In genomic region chr9:35748239-35748857, GRCh38 we compare ENCODE assay signal across 6 cellular contexts. TPM values are rescaled to one million over a fixed set of nuclear protein-coding genes. Genes with fewer than 3 reads are reported as not detected.
DNase-seq lines count a peak whose midpoint lies in the region; ATAC-seq, FAIRE-seq and TF ChIP-seq lines count a peak whose summit lies in the region.

No MANE protein-coding gene starts in this region.

- H3K27me3 Mint-ChIP-seq in stimulated activated memory B cell treated with anti-CD40 and anti-IgM and Interleukin-4, amounts not matched to agents 10 μg/mL and 1 μg/mL and 100 μg/mL, for 72 hours = no peaks in the 10 kb centered on the region

- 3% methylated on average over 23 of the region's 24 CpGs for WGBS in A549 (ENCODE audit: missing lambda C conversion rate)

- H3K36me3 Mint-ChIP-seq in stimulated activated memory B cell treated with anti-CD40 and anti-IgM and Interleukin-4, amounts not matched to agents 10 μg/mL and 1 μg/mL and 100 μg/mL, for 72 hours = peaks cover 48% of the 10 kb centered on the region

- POLR2A ChIA-PET in A549 (lab: Yijun Ruan, JAX) = interaction anchor here (0.6 to 4.8 kb wide), 13 partner anchors 8 to 669 kb away, joined by 3 to 41 read pairs (median 5); partner anchors contain the start of genes ARHGEF39, CCDC107, CREB3 and FANCG

- peak overlapping the region; percentile 84 to 99 for H3K27ac ChIP-seq in A549

- DNase-seq in A549 (ENCODE audit: low read depth in 1 of 2, low spot score in 1 of 2) = no peak
- no peak for DNase-seq in LNCaP clone FGC (ENCODE audit: low read depth)
- peak; percentile 49 to 65 for DNase-seq in erythroblast (lab: John Stamatoyannopoulos, UW)

- H3K27ac Mint-ChIP-seq in stimulated activated memory B cell treated with anti-CD40 and anti-IgM and Interleukin-4, amounts not matched to agents 10 μg/mL and 1 μg/mL and 100 μg/mL, for 72 hours = peak overlapping the region; percentile 93

- no peak for TF ChIP-seq EP300 in A549 (IDR thresholded peaks at IDR 0.05)

- H3K4me3 ChIP-seq in A549 (peak overlapping the region; percentile 69), LNCaP clone FGC (ENCODE audit: low read depth, low read length) (peak overlapping the region; percentile 79)

- H3K4me1 Mint-ChIP-seq in stimulated activated memory B cell treated with anti-CD40 and anti-IgM and Interleukin-4, amounts not matched to agents 10 μg/mL and 1 μg/mL and 100 μg/mL, for 72 hours = peaks cover 41% of the 10 kb centered on the region

- H3K4me2 ChIP-seq in A549 = peak overlapping the region; percentile 94

- no peak for TF ChIP-seq RAD21 in A549 (conservative IDR thresholded peaks at IDR 0.05 in 1 of 2, IDR thresholded peaks at IDR 0.05 in 1 of 2)

- TF ChIP-seq CTCF in A549 (IDR thresholded peaks at IDR 0.05) (no peak), LNCaP clone FGC (IDR thresholded peaks at IDR 0.05; ENCODE audit: control insufficient read depth, extremely low read depth, insufficient read depth) (no peak)

- ATAC-seq in A549 (peak; percentile 1 to 4; a peak in 3 of 6 replicates), GM21423 (IDR thresholded peaks at IDR 0.05; ENCODE audit: unreplicated experiment) (no peak), GM18858 (IDR thresholded peaks at IDR 0.05; ENCODE audit: unreplicated experiment) (no peak)
- no peak for ATAC-seq in stimulated activated memory B cell treated with anti-CD40 and anti-IgM and Interleukin-4, amounts not matched to agents 10 μg/mL and 1 μg/mL and 100 μg/mL, for 72 hours

- peak overlapping the region; percentile 92 for H3K4me3 Mint-ChIP-seq in stimulated activated memory B cell treated with anti-CD40 and anti-IgM and Interleukin-4, amounts not matched to agents 10 μg/mL and 1 μg/mL and 100 μg/mL, for 72 hours

- CTCF ChIA-PET in A549 (lab: Yijun Ruan, JAX) = interaction anchor here (0.8 to 13.6 kb wide), 11 partner anchors 7 to 137 kb away, joined by 3 to 116 read pairs (median 10); partner anchors contain the start of genes CREB3, MSMP and TLN1

- H3K4me1 ChIP-seq in A549 = peaks cover 30% of the 10 kb centered on the region

- TF ChIP-seq POLR2A in A549 (IDR thresholded peaks at IDR 0.05; ENCODE audit: low read length) (no peak), erythroblast (IDR thresholded peaks at IDR 0.05; ENCODE audit: low read length) (no peak)

- FAIRE-seq in A549 (lab: Jason Lieb, UNC) = no peak

- H3K9me3 ChIP-seq in A549 = no peaks in the 10 kb centered on the region

- H3K9me3 Mint-ChIP-seq in stimulated activated memory B cell treated with anti-CD40 and anti-IgM and Interleukin-4, amounts not matched to agents 10 μg/mL and 1 μg/mL and 100 μg/mL, for 72 hours = no peaks in the 10 kb centered on the region

TF ChIP-seq in A549, 52 proteins besides CTCF, POLR2A, EP300 and RAD21:
- TF ChIP-seq TFCP2L1 (CRISPR knock-in tag; IDR thresholded peaks at IDR 0.05) = 0 out of 2 replicates have a peak, but pooled peaks have one; percentile 25
- TF ChIP-seq, protein P1, sequence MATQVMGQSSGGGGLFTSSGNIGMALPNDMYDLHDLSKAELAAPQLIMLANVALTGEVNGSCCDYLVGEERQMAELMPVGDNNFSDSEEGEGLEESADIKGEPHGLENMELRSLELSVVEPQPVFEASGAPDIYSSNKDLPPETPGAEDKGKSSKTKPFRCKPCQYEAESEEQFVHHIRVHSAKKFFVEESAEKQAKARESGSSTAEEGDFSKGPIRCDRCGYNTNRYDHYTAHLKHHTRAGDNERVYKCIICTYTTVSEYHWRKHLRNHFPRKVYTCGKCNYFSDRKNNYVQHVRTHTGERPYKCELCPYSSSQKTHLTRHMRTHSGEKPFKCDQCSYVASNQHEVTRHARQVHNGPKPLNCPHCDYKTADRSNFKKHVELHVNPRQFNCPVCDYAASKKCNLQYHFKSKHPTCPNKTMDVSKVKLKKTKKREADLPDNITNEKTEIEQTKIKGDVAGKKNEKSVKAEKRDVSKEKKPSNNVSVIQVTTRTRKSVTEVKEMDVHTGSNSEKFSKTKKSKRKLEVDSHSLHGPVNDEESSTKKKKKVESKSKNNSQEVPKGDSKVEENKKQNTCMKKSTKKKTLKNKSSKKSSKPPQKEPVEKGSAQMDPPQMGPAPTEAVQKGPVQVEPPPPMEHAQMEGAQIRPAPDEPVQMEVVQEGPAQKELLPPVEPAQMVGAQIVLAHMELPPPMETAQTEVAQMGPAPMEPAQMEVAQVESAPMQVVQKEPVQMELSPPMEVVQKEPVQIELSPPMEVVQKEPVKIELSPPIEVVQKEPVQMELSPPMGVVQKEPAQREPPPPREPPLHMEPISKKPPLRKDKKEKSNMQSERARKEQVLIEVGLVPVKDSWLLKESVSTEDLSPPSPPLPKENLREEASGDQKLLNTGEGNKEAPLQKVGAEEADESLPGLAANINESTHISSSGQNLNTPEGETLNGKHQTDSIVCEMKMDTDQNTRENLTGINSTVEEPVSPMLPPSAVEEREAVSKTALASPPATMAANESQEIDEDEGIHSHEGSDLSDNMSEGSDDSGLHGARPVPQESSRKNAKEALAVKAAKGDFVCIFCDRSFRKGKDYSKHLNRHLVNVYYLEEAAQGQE (IDR thresholded peaks at IDR 0.05) = no peak

RNA-seq across cellular contexts. Expression of gene GBA2, which starts 0.7 kb away (rescaled TPM):
- polyA plus RNA-seq in A549 (2011; rRNA removed) (40.0 and 47.4 TPM in 2 replicates), A549 (2017; fragmentation: RNase III; extraction: RNeasy Plus Mini Kit Qiagen cat#74134 plus additional on column Dnase treatment) (34.8 to 39.5 TPM (median 38.9 TPM) in 3 replicates)
- polyA plus RNA-seq in A549 (2012; cell fraction: cytosol; rRNA removed) = 39.1 and 41.6 TPM in 2 replicates
- 165 and 194 TPM in 2 replicates for polyA plus RNA-seq in A549 (2012; cell fraction: nucleus; rRNA removed)
- 55.3 and 57.9 TPM in 2 replicates for polyA minus RNA-seq in A549 (2011; rRNA and poly(A)+ RNA removed)

RNA-seq across cellular contexts. Expression of gene RGP1, which starts 0.7 kb away (rescaled TPM):
- polyA plus RNA-seq in A549 (2011; rRNA removed) (16.6 and 20.2 TPM in 2 replicates), A549 (2017; fragmentation: RNase III; extraction: RNeasy Plus Mini Kit Qiagen cat#74134 plus additional on column Dnase treatment) (15.0 to 16.1 TPM (median 15.3 TPM) in 3 replicates)
- 7.6 and 10.0 TPM in 2 replicates for polyA plus RNA-seq in A549 (2012; cell fraction: cytosol; rRNA removed)
- 10.2 and 12.0 TPM in 2 replicates for polyA plus RNA-seq in A549 (2012; cell fraction: nucleus; rRNA removed)
- 27.4 and 28.8 TPM in 2 replicates for polyA minus RNA-seq in A549 (2011; rRNA and poly(A)+ RNA removed)

RNA-seq across cellular contexts. Expression of gene MSMP, which starts 5.7 kb away (rescaled TPM):
- polyA plus RNA-seq in A549 (2011; rRNA removed) (0.24 TPM in 1 of 2 replicates, not detected in the other), A549 (2017; fragmentation: RNase III; extraction: RNeasy Plus Mini Kit Qiagen cat#74134 plus additional on column Dnase treatment) (not detected in 3 replicates)
- 0.19 and 0.30 TPM in 2 replicates for polyA plus RNA-seq in A549 (2012; cell fraction: cytosol; rRNA removed)
- not detected in 2 replicates for polyA plus RNA-seq in A549 (2012; cell fraction: nucleus; rRNA removed)
- 0.70 TPM in 1 of 2 replicates, not detected in the other for polyA minus RNA-seq in A549 (2011; rRNA and poly(A)+ RNA removed)

RNA-seq across cellular contexts. Expression of gene CREB3, which starts 15.9 kb away (rescaled TPM):
- polyA plus RNA-seq in A549 (2011; rRNA removed) = 33.3 and 36.0 TPM in 2 replicates
- polyA plus RNA-seq in A549 (2012; cell fraction: cytosol; rRNA removed) = 27.6 and 32.3 TPM in 2 replicates
- polyA plus RNA-seq in A549 (2012; cell fraction: nucleus; rRNA removed) = 25.8 and 30.9 TPM in 2 replicates
- 51.3 to 54.0 TPM (median 51.7 TPM) in 3 replicates for polyA plus RNA-seq in A549 (2017; fragmentation: RNase III; extraction: RNeasy Plus Mini Kit Qiagen cat#74134 plus additional on column Dnase treatment)
- 22.9 and 28.3 TPM in 2 replicates for polyA minus RNA-seq in A549 (2011; rRNA and poly(A)+ RNA removed)

RNA-seq across cellular contexts. Expression of gene TLN1, which starts 16.4 kb away (rescaled TPM):
- polyA plus RNA-seq in A549 (2011; rRNA removed) (65.5 and 72.1 TPM in 2 replicates), A549 (2017; fragmentation: RNase III; extraction: RNeasy Plus Mini Kit Qiagen cat#74134 plus additional on column Dnase treatment) (108 to 119 TPM (median 117 TPM) in 3 replicates)
- polyA plus RNA-seq in A549 (2012; cell fraction: cytosol; rRNA removed) = 69.4 and 88.8 TPM in 2 replicates
- polyA plus RNA-seq in A549 (2012; cell fraction: nucleus; rRNA removed) = 170 and 259 TPM in 2 replicates
- 476 and 477 TPM in 2 replicates for polyA minus RNA-seq in A549 (2011; rRNA and poly(A)+ RNA removed)

Comparison
In these comparisons a context has a peak if more than half of its experiments do, and no peak if none do; other contexts are left out.
1. ATAC-seq: peak in A549 (2 of 2); none in stimulated activated memory B cell treated with anti-CD40 and anti-IgM and Interleukin-4, amounts not matched to agents 10 μg/mL and 1 μg/mL and 100 μg/mL, for 72 hours (single experiment), GM21423 (single experiment) and GM18858 (single experiment).
2. DNase-seq: peak in erythroblast (2 of 2); none in A549 (0 of 2) and LNCaP clone FGC (single experiment).